ENCODE assay signal across 12 cellular contexts in genomic region chr7:144367250-144367649, GRCh38. TPM values are rescaled to one million over a fixed set of nuclear protein-coding genes. Genes with fewer than 3 reads are reported as not detected.
"Had no signal": no experiment of that assay in that cellular context is flagged by ENCODE, and none has a peak within 500 bp of the region (broad histone marks: within the 10 kb centered on the region; RNA-seq: fewer than 3 reads in every experiment).

No MANE protein-coding gene starts in this region.

RNA-seq across cellular contexts. Expression of gene ARHGEF5, which starts 12.0 kb away (rescaled TPM):
- total RNA-seq: OCI-LY7, SJCRH30, SK-MEL-5 had no signal

RNA-seq across cellular contexts. Expression of gene NOBOX, which starts 36.2 kb away (rescaled TPM):
- total RNA-seq: OCI-LY7; PC-9; Peyer's patch; Right ventricle myocardium inferior; Right ventricle myocardium superior; RPMI7951; SJCRH30; SJSA1; SK-MEL-5; T-cell; T-helper 1 cell treated with Interleukin-12 subunit alpha and Interleukin-12 subunit beta and Interleukin-4 antibody, amounts not matched to agents 30 ng/mL and 1 ng/mL, for 36 hours had no signal
- polyA plus RNA-seq: SK-N-SH had no signal

RNA-seq across cellular contexts. Expression of gene OR2A1, which starts 55.0 kb away (rescaled TPM):
- total RNA-seq: OCI-LY7; PC-9; Peyer's patch; Right ventricle myocardium inferior; Right ventricle myocardium superior; SJCRH30; SJSA1; SK-MEL-5; T-cell; T-helper 1 cell treated with Interleukin-12 subunit alpha and Interleukin-12 subunit beta and Interleukin-4 antibody, amounts not matched to agents 30 ng/mL and 1 ng/mL, for 36 hours had no signal
- polyA plus RNA-seq: SK-N-SH had no signal
